Comparison of ENCODE assay signal across 2 cellular contexts in the genomic region with DNA sequence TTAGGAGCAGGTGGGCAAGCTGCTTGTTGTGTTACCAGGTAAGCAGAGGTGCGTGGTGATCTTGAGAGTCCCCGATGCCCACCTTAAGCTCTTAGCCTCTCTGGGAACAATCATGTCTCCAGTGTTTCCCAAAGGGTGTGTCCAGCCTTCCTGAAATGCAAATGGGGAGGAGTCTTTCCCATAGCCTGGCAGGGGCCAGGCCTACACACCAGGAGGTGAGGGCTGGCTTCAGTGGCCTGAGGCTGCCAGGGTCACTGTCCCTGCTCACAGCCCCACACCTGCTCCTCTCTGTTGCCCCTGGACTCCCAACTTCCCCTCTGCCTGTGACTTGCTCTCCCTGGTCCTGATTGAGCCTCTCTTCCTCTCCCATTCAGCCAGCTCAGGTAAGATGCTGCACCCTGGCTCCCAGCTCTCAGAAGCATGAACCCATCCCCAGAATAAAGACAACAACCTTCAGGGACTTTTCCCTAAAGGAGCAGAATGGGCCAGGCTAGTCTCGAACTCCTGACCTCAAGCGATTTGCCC.
TF ChIP-seq lines count a peak whose summit lies in the region.

No MANE protein-coding gene starts in this region.

TF ChIP-seq in HepG2, 621 proteins besides CTCF, POLR2A, EP300 and RAD21 (continues in another document):
- TF ChIP-seq GTF2F1 (IDR thresholded peaks at IDR 0.05; ENCODE audit: low read length) (no peak), KMT2A (CRISPR knock-in tag; IDR thresholded peaks at IDR 0.05) (no peak), HOXA5 (CRISPR knock-in tag; IDR thresholded peaks at IDR 0.05) (no peak), ZBTB8A (CRISPR knock-in tag; IDR thresholded peaks at IDR 0.05; ENCODE audit: borderline replicate concordance, low read depth) (no peak), ISL2 (CRISPR knock-in tag; IDR thresholded peaks at IDR 0.05) (no peak), EED (CRISPR knock-in tag; IDR thresholded peaks at IDR 0.05) (no peak), RBFOX2 (IDR thresholded peaks at IDR 0.05; ENCODE audit: low read depth, low read length) (no peak), ZNF263 (CRISPR knock-in tag; IDR thresholded peaks at IDR 0.05) (no peak)
- TF ChIP-seq, protein P1, sequence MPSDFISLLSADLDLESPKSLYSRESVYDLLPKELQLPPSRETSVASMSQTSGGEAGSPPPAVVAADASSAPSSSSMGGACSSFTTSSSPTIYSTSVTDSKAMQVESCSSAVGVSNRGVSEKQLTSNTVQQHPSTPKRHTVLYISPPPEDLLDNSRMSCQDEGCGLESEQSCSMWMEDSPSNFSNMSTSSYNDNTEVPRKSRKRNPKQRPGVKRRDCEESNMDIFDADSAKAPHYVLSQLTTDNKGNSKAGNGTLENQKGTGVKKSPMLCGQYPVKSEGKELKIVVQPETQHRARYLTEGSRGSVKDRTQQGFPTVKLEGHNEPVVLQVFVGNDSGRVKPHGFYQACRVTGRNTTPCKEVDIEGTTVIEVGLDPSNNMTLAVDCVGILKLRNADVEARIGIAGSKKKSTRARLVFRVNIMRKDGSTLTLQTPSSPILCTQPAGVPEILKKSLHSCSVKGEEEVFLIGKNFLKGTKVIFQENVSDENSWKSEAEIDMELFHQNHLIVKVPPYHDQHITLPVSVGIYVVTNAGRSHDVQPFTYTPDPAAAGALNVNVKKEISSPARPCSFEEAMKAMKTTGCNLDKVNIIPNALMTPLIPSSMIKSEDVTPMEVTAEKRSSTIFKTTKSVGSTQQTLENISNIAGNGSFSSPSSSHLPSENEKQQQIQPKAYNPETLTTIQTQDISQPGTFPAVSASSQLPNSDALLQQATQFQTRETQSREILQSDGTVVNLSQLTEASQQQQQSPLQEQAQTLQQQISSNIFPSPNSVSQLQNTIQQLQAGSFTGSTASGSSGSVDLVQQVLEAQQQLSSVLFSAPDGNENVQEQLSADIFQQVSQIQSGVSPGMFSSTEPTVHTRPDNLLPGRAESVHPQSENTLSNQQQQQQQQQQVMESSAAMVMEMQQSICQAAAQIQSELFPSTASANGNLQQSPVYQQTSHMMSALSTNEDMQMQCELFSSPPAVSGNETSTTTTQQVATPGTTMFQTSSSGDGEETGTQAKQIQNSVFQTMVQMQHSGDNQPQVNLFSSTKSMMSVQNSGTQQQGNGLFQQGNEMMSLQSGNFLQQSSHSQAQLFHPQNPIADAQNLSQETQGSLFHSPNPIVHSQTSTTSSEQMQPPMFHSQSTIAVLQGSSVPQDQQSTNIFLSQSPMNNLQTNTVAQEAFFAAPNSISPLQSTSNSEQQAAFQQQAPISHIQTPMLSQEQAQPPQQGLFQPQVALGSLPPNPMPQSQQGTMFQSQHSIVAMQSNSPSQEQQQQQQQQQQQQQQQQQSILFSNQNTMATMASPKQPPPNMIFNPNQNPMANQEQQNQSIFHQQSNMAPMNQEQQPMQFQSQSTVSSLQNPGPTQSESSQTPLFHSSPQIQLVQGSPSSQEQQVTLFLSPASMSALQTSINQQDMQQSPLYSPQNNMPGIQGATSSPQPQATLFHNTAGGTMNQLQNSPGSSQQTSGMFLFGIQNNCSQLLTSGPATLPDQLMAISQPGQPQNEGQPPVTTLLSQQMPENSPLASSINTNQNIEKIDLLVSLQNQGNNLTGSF (CRISPR knock-in tag; IDR thresholded peaks at IDR 0.05), result no peak
- TF ChIP-seq, protein P2, sequence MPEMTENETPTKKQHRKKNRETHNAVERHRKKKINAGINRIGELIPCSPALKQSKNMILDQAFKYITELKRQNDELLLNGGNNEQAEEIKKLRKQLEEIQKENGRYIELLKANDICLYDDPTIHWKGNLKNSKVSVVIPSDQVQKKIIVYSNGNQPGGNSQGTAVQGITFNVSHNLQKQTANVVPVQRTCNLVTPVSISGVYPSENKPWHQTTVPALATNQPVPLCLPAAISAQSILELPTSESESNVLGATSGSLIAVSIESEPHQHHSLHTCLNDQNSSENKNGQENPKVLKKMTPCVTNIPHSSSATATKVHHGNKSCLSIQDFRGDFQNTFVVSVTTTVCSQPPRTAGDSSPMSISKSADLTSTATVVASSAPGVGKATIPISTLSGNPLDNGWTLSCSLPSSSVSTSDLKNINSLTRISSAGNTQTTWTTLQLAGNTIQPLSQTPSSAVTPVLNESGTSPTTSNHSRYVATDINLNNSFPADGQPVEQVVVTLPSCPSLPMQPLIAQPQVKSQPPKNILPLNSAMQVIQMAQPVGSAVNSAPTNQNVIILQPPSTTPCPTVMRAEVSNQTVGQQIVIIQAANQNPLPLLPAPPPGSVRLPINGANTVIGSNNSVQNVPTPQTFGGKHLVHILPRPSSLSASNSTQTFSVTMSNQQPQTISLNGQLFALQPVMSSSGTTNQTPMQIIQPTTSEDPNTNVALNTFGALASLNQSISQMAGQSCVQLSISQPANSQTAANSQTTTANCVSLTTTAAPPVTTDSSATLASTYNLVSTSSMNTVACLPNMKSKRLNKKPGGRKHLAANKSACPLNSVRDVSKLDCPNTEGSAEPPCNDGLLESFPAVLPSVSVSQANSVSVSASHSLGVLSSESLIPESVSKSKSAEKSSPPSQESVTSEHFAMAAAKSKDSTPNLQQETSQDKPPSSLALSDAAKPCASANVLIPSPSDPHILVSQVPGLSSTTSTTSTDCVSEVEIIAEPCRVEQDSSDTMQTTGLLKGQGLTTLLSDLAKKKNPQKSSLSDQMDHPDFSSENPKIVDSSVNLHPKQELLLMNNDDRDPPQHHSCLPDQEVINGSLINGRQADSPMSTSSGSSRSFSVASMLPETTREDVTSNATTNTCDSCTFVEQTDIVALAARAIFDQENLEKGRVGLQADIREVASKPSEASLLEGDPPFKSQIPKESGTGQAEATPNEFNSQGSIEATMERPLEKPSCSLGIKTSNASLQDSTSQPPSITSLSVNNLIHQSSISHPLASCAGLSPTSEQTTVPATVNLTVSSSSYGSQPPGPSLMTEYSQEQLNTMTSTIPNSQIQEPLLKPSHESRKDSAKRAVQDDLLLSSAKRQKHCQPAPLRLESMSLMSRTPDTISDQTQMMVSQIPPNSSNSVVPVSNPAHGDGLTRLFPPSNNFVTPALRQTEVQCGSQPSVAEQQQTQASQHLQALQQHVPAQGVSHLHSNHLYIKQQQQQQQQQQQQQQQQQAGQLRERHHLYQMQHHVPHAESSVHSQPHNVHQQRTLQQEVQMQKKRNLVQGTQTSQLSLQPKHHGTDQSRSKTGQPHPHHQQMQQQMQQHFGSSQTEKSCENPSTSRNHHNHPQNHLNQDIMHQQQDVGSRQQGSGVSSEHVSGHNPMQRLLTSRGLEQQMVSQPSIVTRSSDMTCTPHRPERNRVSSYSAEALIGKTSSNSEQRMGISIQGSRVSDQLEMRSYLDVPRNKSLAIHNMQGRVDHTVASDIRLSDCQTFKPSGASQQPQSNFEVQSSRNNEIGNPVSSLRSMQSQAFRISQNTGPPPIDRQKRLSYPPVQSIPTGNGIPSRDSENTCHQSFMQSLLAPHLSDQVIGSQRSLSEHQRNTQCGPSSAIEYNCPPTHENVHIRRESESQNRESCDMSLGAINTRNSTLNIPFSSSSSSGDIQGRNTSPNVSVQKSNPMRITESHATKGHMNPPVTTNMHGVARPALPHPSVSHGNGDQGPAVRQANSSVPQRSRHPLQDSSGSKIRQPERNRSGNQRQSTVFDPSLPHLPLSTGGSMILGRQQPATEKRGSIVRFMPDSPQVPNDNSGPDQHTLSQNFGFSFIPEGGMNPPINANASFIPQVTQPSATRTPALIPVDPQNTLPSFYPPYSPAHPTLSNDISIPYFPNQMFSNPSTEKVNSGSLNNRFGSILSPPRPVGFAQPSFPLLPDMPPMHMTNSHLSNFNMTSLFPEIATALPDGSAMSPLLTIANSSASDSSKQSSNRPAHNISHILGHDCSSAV (CRISPR knock-in tag; IDR thresholded peaks at IDR 0.05; ENCODE audit: borderline replicate concordance), result no peak

TF ChIP-seq in H1, 55 proteins besides CTCF, POLR2A, EP300 and RAD21:
- no peak for TF ChIP-seq TAF7 (optimal IDR thresholded peaks at IDR 0.05; ENCODE audit: borderline replicate concordance, low read depth, low read length)
- no peak for TF ChIP-seq CEBPB (IDR thresholded peaks at IDR 0.05; ENCODE audit: low read depth, low read length)
- no peak for TF ChIP-seq TAF1 (IDR thresholded peaks at IDR 0.05; ENCODE audit: low read depth, low read length)
- TF ChIP-seq ZNF274 (IDR thresholded peaks at IDR 0.05; ENCODE audit: borderline replicate concordance, extremely low read depth, low read length), result no peak
- TF ChIP-seq EGR1 (IDR thresholded peaks at IDR 0.05; ENCODE audit: borderline replicate concordance, low read depth, low read length), result no peak
- TF ChIP-seq JUND (IDR thresholded peaks at IDR 0.05; ENCODE audit: low read length), result no peak
- no peak for TF ChIP-seq SP1 (IDR thresholded peaks at IDR 0.05; ENCODE audit: low read depth, low read length)
- no peak for TF ChIP-seq YY1 (IDR thresholded peaks at IDR 0.05; ENCODE audit: low read depth, low read length)
- TF ChIP-seq POLR2AphosphoS5 (IDR thresholded peaks at IDR 0.05; ENCODE audit: low read depth, low read length), result no peak
- no peak for TF ChIP-seq NRF1 (IDR thresholded peaks at IDR 0.05; ENCODE audit: low read depth, low read length)
- TF ChIP-seq CBX8 (IDR thresholded peaks at IDR 0.05; ENCODE audit: borderline replicate concordance, low read depth, low read length), result no peak
- TF ChIP-seq SRF (IDR thresholded peaks at IDR 0.05; ENCODE audit: low read depth, low read length), result no peak
- TF ChIP-seq, protein P3, sequence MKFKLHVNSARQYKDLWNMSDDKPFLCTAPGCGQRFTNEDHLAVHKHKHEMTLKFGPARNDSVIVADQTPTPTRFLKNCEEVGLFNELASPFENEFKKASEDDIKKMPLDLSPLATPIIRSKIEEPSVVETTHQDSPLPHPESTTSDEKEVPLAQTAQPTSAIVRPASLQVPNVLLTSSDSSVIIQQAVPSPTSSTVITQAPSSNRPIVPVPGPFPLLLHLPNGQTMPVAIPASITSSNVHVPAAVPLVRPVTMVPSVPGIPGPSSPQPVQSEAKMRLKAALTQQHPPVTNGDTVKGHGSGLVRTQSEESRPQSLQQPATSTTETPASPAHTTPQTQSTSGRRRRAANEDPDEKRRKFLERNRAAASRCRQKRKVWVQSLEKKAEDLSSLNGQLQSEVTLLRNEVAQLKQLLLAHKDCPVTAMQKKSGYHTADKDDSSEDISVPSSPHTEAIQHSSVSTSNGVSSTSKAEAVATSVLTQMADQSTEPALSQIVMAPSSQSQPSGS (IDR thresholded peaks at IDR 0.05; ENCODE audit: low read length), result no peak
- TF ChIP-seq, protein P4, sequence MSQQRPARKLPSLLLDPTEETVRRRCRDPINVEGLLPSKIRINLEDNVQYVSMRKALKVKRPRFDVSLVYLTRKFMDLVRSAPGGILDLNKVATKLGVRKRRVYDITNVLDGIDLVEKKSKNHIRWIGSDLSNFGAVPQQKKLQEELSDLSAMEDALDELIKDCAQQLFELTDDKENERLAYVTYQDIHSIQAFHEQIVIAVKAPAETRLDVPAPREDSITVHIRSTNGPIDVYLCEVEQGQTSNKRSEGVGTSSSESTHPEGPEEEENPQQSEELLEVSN (IDR thresholded peaks at IDR 0.05), result no peak
- no peak for TF ChIP-seq JUN (IDR thresholded peaks at IDR 0.05; ENCODE audit: low read depth, low read length)
- no peak for TF ChIP-seq SIX5 (IDR thresholded peaks at IDR 0.05; ENCODE audit: low read depth, low read length)
- no peak for TF ChIP-seq TBP (IDR thresholded peaks at IDR 0.05; ENCODE audit: low read depth, low read length)
- TF ChIP-seq MAFK (IDR thresholded peaks at IDR 0.05; ENCODE audit: low read depth, low read length), result no peak
- TF ChIP-seq RNF2 (IDR thresholded peaks at IDR 0.05; ENCODE audit: borderline replicate concordance, low read depth, low read length, missing control alignments, poor library complexity, severe bottlenecking), result no peak
TF ChIP-seq in H1: peak in this region for 0.
